Comparison of ENCODE assay signal across 8 cellular contexts in the genomic region with DNA sequence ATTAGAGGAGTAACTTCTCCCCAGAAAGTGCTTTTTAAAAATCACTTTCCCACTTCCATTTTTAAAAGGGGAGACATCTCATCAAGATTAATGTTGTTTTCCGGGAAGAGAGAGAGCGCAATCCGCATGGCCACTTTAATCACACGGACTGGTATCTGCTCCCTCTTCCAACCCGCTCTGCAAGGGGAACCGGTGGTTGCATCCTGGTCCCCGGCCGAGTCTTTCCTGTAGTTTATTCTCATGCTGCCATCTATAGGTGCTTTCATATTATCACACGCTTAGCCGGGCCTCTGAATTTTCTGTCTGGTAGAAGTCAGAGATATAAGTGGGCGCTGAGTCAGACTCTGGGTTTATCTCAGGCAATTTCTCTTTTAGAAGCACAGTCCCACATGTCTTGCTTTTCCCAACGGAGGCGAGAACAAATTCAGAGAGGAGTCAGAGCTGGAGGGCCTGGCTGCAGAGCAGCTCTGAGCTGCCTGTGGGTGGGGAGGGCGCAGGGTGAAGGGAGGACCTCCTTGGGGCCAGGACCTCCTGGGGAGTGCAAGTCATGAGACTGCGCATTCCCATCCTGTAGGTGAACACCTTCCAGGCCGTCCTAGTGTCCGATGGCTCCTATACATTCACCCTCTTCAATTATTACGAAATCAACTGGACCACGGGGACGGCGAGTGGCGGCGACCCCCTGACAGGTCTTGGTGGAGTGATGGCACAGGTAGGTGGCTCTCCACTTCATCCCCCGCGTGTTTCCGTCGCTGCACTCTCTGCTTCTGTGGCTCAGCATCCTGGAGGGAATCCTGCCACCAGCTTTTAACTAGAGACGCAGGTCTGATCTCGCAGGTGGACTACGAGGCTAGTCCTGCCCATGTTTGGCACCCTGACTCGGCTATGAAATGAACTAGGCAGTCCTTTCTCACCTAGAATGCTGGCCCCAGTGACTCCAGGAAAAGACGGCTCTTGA. TPM values are rescaled to one million over a fixed set of nuclear protein-coding genes. Genes with fewer than 3 reads are reported as not detected.
DNase-seq lines count a peak whose midpoint lies in the region; ATAC-seq and TF ChIP-seq lines count a peak whose summit lies in the region.

No MANE protein-coding gene starts in this region.

- no peak overlapping the region for H3K4me3 Mint-ChIP-seq in T-helper 17 cell

- H3K27ac ChIP-seq in BLaER1 treated with 17β-estradiol and CSF1 and Interleukin-3, amounts not matched to agents 10 nM and 100 nM: no peak overlapping the region
- H3K27ac ChIP-seq in dorsolateral prefrontal cortex: no peak overlapping the region
- no peak overlapping the region for H3K27ac ChIP-seq in lung (ENCODE audit: low read depth in 1 of 2, low read length in 1 of 2)

- DNase-seq in NCI-H1436 (lab: John Stamatoyannopoulos, UW) (peak; percentile 36), T-helper 17 cell (no peak), dorsolateral prefrontal cortex (peak; percentile 40 to 86 (median 72)), lung (ENCODE audit: low spot score) (peak; percentile 68)
- DNase-seq in stimulated activated naive CD8-positive, alpha-beta T cell treated with anti-CD3 and anti-CD28 coated beads, Interleukin-15, Interleukin-2, amounts not matched to agents 100 U/mL and 50 U/mL, for 24 hours: peak; percentile 28

- peaks cover 29% of the 10 kb centered on the region for H3K27me3 Mint-ChIP-seq in T-helper 17 cell

- 50 to 51% methylated on average over 32 of the region's 32 CpGs for WGBS in lung, 2 donors

- TF ChIP-seq CTCF in dorsolateral prefrontal cortex (IDR thresholded peaks at IDR 0.05 in 54 of 56, conservative IDR thresholded peaks at IDR 0.05 in 2 of 56; ENCODE audit: low read depth in 1 of 56, partially characterized antibody in 56 of 56) (peak; percentile 22 to 85 (median 69)), lung (IDR thresholded peaks at IDR 0.05; ENCODE audit: control extremely low read depth, extremely low read depth) (peak; percentile 53)

- no peak overlapping the region for H3K4me3 ChIP-seq in BLaER1 treated with 17β-estradiol and CSF1 and Interleukin-3, amounts not matched to agents 10 nM and 100 nM
- H3K4me3 ChIP-seq in dorsolateral prefrontal cortex (peak overlapping the region in 2 of 59 donors; percentile 22 to 24), lung (no peak overlapping the region)

- no peaks in the 10 kb centered on the region for H3K9me3 ChIP-seq in BLaER1 treated with 17β-estradiol and CSF1 and Interleukin-3, amounts not matched to agents 10 nM and 100 nM (replicated peaks in 1 of 11)
- H3K9me3 ChIP-seq in T-helper 17 cell (ENCODE audit: control insufficient read depth, low read length, poor library complexity, severe bottlenecking) (no peaks in the 10 kb centered on the region), lung (ENCODE audit: control insufficient read depth in 2 of 2, insufficient read depth in 1 of 2, low read length in 1 of 2) (no peaks in the 10 kb centered on the region)

- H4K20me1 ChIP-seq in BLaER1 treated with 17β-estradiol and CSF1 and Interleukin-3, amounts not matched to agents 10 nM and 100 nM: no peaks in the 10 kb centered on the region; a peak in 1 of 22 replicates

- no peaks in the 10 kb centered on the region for H3K36me3 ChIP-seq in BLaER1 treated with 17β-estradiol and CSF1 and Interleukin-3, amounts not matched to agents 10 nM and 100 nM
- no peaks in the 10 kb centered on the region for H3K36me3 ChIP-seq in lung (ENCODE audit: control insufficient read depth in 2 of 2, insufficient read depth in 2 of 2, low read length in 2 of 2)

- peaks cover 3% of the 10 kb centered on the region for H3K4me1 Mint-ChIP-seq in T-helper 17 cell

- H3K36me3 Mint-ChIP-seq in T-helper 17 cell (ENCODE audit: low read depth): peaks cover 5% of the 10 kb centered on the region

- peak; percentile 68 for ATAC-seq in GM19351 (IDR thresholded peaks at IDR 0.05; ENCODE audit: unreplicated experiment)
- peak; percentile 50 for ATAC-seq in T-helper 17 cell
- ATAC-seq in lung (ENCODE audit: insufficient read depth, low FRiP score): peak; percentile 82
- ATAC-seq in stimulated activated naive CD8-positive, alpha-beta T cell treated with anti-CD3 and anti-CD28 coated beads, Interleukin-15, Interleukin-2, amounts not matched to agents 100 U/mL and 50 U/mL, for 24 hours: peak; percentile 68
- ATAC-seq in HG02759 (IDR thresholded peaks at IDR 0.05; ENCODE audit: unreplicated experiment): no peak

- H3K27me3 ChIP-seq in BLaER1 treated with 17β-estradiol and CSF1 and Interleukin-3, amounts not matched to agents 10 nM and 100 nM: 0 out of 22 replicates have a peak, but pooled peaks cover 0 to 5% (median 0%) of the 10 kb centered on the region in 11 experiments
- H3K27me3 ChIP-seq in dorsolateral prefrontal cortex: no peaks in the 10 kb centered on the region
- no peaks in the 10 kb centered on the region for H3K27me3 ChIP-seq in lung (ENCODE audit: control insufficient read depth, insufficient read depth)

- H3K4me2 ChIP-seq in BLaER1 treated with 17β-estradiol and CSF1 and Interleukin-3, amounts not matched to agents 10 nM and 100 nM: peak overlapping the region; percentile 1 to 75 (median 55); a peak in 17 of 22 replicates

- intact Hi-C loops in dorsolateral prefrontal cortex (cut with DNase I): loop anchor here (2.0 to 5.0 kb wide), 3 partner anchors 180 to 602 kb away; a partner anchor contains a TSS

- no peak overlapping the region for H3K27ac Mint-ChIP-seq in T-helper 17 cell

- peaks cover 0 to 18% (median 16%) of the 10 kb centered on the region in 10 experiments; a peak in 18 of 20 replicates for H3K4me1 ChIP-seq in BLaER1 treated with 17β-estradiol and CSF1 and Interleukin-3, amounts not matched to agents 10 nM and 100 nM
- no peaks in the 10 kb centered on the region for H3K4me1 ChIP-seq in lung (ENCODE audit: control insufficient read depth in 2 of 2, insufficient read depth in 2 of 2, low read length in 2 of 2)

- no peak overlapping the region for H3K9ac ChIP-seq in BLaER1 treated with 17β-estradiol and CSF1 and Interleukin-3, amounts not matched to agents 10 nM and 100 nM

RNA-seq across cellular contexts. Expression of a gene that starts 11.7 kb away (rescaled TPM):
- total RNA-seq in T-helper 17 cell: under 1 TPM; 0.25 to 0.57 TPM
- total RNA-seq in dorsolateral prefrontal cortex: 1 to 10 TPM; 2.4 to 7.8 (median 4.3) TPM
- total RNA-seq in lung: 1 to 10 TPM; 1.0 to 2.5 TPM
- under 1 TPM; 0.35 to 0.63 TPM for polyA plus RNA-seq in lung

Comparison
In these comparisons a context has a peak if more than half of its experiments do, and no peak if none do; other contexts are left out.
1. DNase-seq: peak in NCI-H1436 (single experiment), dorsolateral prefrontal cortex (10 of 10), lung (single experiment) and stimulated activated naive CD8-positive, alpha-beta T cell treated with anti-CD3 and anti-CD28 coated beads, Interleukin-15, Interleukin-2, amounts not matched to agents 100 U/mL and 50 U/mL, for 24 hours (single experiment); none in T-helper 17 cell (0 of 3).